In the genomic region with DNA sequence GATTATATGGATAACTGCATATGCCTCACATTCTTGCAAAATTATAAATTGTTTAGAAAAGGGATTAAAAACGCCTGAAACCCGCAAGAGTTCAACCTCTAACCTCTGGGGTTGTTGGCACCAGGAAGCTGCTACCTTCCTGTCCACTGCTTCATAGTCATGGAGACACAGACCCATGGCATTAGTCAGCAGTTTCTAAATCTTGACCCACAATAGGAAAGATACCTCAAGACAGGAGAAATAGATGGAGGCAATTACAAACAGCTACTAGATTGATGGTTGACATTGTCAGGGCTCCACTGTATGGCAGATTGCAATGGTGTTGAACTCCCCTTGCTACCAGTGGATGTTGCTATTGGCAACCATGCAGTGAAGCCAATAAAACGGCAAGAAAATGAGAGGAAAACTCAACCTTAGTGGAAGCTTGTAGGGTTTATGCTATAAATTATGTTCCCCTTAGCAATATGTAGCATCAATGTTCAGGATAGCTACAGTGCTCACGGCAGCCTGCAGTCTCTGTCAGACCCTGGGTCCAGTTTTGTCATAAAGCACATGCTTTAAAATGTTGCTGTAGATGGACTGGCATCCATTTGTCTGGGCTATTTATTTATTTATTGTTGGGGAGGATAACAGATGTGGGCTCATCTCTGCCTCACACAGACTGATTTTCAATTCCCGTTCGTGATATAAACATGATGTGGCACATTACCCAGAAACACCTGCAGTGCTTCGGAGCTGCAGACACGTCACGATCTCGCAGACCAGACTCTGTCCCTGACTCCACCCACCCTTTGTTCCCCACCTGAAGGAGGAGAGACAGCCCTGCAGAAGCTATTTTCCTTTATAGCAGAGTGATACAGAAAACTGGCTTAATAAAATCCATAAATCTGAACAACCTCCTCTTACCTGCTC, we compare ENCODE assay signal across 11 cellular contexts.
DNase-seq lines count a peak whose midpoint lies in the region; ATAC-seq and TF ChIP-seq lines count a peak whose summit lies in the region.
"Had no signal": no experiment of that assay in that cellular context is flagged by ENCODE, and none has a peak within 500 bp of the region (broad histone marks: within the 10 kb centered on the region; RNA-seq: fewer than 3 reads in every experiment).

No MANE protein-coding gene starts in this region.

- POLR2A ChIA-PET in OCI-LY7 (lab: Charles Lee): interaction anchor here (0.6 to 1.6 kb wide), 8 partner anchors 11 to 414 kb away, joined by 3 to 6 read pairs (median 3); a partner anchor contains a TSS

- H4K20me1 ChIP-seq in OCI-LY7 (ENCODE audit: insufficient read depth, low read length): no peaks in the 10 kb centered on the region

- H3K4me1 ChIP-seq in OCI-LY7 (ENCODE audit: insufficient read depth, low read length, poor library complexity, severe bottlenecking) (peaks cover 47% of the 10 kb centered on the region), lower lobe of right lung (no peaks in the 10 kb centered on the region)
- H3K4me1 ChIP-seq: spleen had no signal

- peak; percentile 61 for DNase-seq in G401 (ENCODE audit: low spot score)
- DNase-seq in HuH-7 (ENCODE audit: low spot score): peak; percentile 17
- DNase-seq in OCI-LY7 (ENCODE audit: low spot score): peak; percentile 70
- DNase-seq in germinal center (ENCODE audit: low spot score): peak; percentile 54
- no peak for DNase-seq in AG20443 (ENCODE audit: low spot score)
- no peak for DNase-seq in lower lobe of right lung
- DNase-seq in stimulated activated CD4-positive, alpha-beta T cell treated with anti-CD3 and anti-CD28 coated beads, Interleukin-4, amount 100 ng/mL, for 4 hours: no peak
- DNase-seq in NAMALWA (ENCODE audit: low spot score): no peak
- DNase-seq: activated CD4-positive, alpha-beta T cell treated with anti-CD3 and anti-CD28 coated beads for 1 hour; spleen; stimulated activated naive CD4-positive, alpha-beta T cell treated with Interleukin-2 at 50 U/mL for 16 hours had no signal

- ATAC-seq in lower lobe of right lung: no peak

- peaks cover 7% of the 10 kb centered on the region for H3K27me3 ChIP-seq in lower lobe of right lung (ENCODE audit: low read depth)

- no peak for TF ChIP-seq CTCF in OCI-LY7 (conservative IDR thresholded peaks at IDR 0.05; ENCODE audit: low read length)
- no peak for TF ChIP-seq CTCF in lower lobe of right lung (IDR thresholded peaks at IDR 0.05)

- no peaks in the 10 kb centered on the region for H3K36me3 ChIP-seq in OCI-LY7 (ENCODE audit: insufficient read depth, low read length)
- no peaks in the 10 kb centered on the region for H3K36me3 ChIP-seq in lower lobe of right lung
- H3K36me3 ChIP-seq: spleen had no signal

- intact Hi-C loops in OCI-LY7 (cut with micrococcal nuclease; ENCODE audit: unreplicated experiment): no loop called here
- intact Hi-C loops in lower lobe of right lung (cut with DNase I): no loop called here

- BruUV-seq in OCI-LY7 (replicated peaks; lab: Mats Ljungman, UMichigan): no TSS peak

- no peaks in the 10 kb centered on the region for H3K79me2 ChIP-seq in OCI-LY7 (ENCODE audit: insufficient read depth, low read depth, low read length)

- peak overlapping the region; percentile 70 for H3K4me2 ChIP-seq in OCI-LY7 (ENCODE audit: low read length)

- in situ Hi-C loops in G401 (cut with HindIII; ENCODE audit: low sequenced_read_pairs): no loop called here

- H3K27ac ChIP-seq in OCI-LY7 (ENCODE audit: low read depth, low read length, poor library complexity, severe bottlenecking) (peak overlapping the region; percentile 49), lower lobe of right lung (no peak overlapping the region)
- H3K27ac ChIP-seq: spleen had no signal

- H3K9me3 ChIP-seq in OCI-LY7 (ENCODE audit: low read length) (no peaks in the 10 kb centered on the region), lower lobe of right lung (no peaks in the 10 kb centered on the region)
- H3K9me3 ChIP-seq: spleen had no signal

- H2AFZ ChIP-seq in OCI-LY7 (ENCODE audit: low read length): peak overlapping the region; percentile 92

- peak overlapping the region; percentile 48 for H3K4me3 ChIP-seq in OCI-LY7 (ENCODE audit: low read depth, low read length, poor library complexity, severe bottlenecking)
- no peak overlapping the region for H3K4me3 ChIP-seq in lower lobe of right lung
- H3K4me3 ChIP-seq: spleen had no signal

- H3K9me2 ChIP-seq in OCI-LY7 (ENCODE audit: insufficient read depth, low read length): no peaks in the 10 kb centered on the region

- CTCF ChIA-PET in OCI-LY7 (lab: Charles Lee; ENCODE audit: unreplicated experiment): interaction anchor here (0.7 kb wide), 1 partner anchor 140 kb away, joined by 3 read pairs; no protein-coding TSS in a partner anchor

Comparison
In these comparisons a context has a peak if more than half of its experiments do, and no peak if none do; other contexts are left out.
1. DNase-seq: peak in G401 (single experiment), HuH-7 (single experiment), OCI-LY7 (single experiment) and germinal center (single experiment); none in AG20443 (single experiment), lower lobe of right lung (single experiment), stimulated activated CD4-positive, alpha-beta T cell treated with anti-CD3 and anti-CD28 coated beads, Interleukin-4, amount 100 ng/mL, for 4 hours (0 of 2) and NAMALWA (single experiment).